9 cellular contexts compared by ENCODE assay signal in the genomic region with DNA sequence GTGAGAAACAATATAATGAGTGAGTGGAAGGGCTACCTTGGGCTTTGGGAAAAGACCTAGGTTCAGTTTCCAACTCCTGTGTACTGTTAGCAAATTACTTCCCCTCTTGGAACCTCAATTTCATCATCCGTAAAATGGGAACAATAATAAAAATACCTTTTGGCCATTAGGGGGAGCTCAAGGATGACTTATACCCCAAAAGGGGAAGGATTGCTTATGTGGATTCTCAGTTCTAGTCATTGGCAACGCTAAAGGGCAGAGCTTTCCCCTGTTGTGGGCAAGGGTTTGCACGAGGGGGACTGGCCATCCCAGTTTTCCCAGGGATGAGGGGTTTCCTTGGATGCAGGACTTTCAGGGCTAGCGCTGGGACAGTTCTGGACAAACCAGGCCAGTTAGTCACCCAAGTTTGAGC. TPM values are rescaled to one million over a fixed set of nuclear protein-coding genes. Genes with fewer than 3 reads are reported as not detected.
DNase-seq lines count a peak whose midpoint lies in the region; ATAC-seq and TF ChIP-seq lines count a peak whose summit lies in the region.
"Had no signal": no experiment of that assay in that cellular context is flagged by ENCODE, and none has a peak within 500 bp of the region (broad histone marks: within the 10 kb centered on the region; RNA-seq: fewer than 3 reads in every experiment).

No MANE protein-coding gene starts in this region.

- H3K36me3 Mint-ChIP-seq in activated T-helper 17 cell treated with anti-CD3 and anti-CD28 coated beads, Interleukin-2, amount 50 U/mL, for 72 hours (ENCODE audit: low read depth): no peaks in the 10 kb centered on the region

- no peaks in the 10 kb centered on the region for H3K27me3 Mint-ChIP-seq in activated T-helper 17 cell treated with anti-CD3 and anti-CD28 coated beads, Interleukin-2, amount 50 U/mL, for 72 hours

- no peaks in the 10 kb centered on the region for H3K9me3 Mint-ChIP-seq in activated T-helper 17 cell treated with anti-CD3 and anti-CD28 coated beads, Interleukin-2, amount 50 U/mL, for 72 hours

- TF ChIP-seq EP300 in transverse colon (IDR thresholded peaks at IDR 0.05; ENCODE audit: low read depth): no peak

- WGBS in iPS DF 6.9 (ENCODE audit: insufficient coverage, insufficient read length): no CpG with 5 or more reads among the region's 4 CpGs
- 17 to 26% methylated on average over 1 to 4 of the region's 4 CpGs for WGBS in transverse colon (ENCODE audit: low coverage in 1 of 2), 2 donors

- in situ Hi-C loops in transverse colon (cut with MboI; ENCODE audit: low pct_ligation_motif_present in 1 of 4, low pct_unique_long_range_greater_than_20kb in 1 of 4, low sequenced_read_pairs in 3 of 4): loop anchor here in 3 of 4 donors (10.0 to 25.0 kb wide), 3 partner anchors 95 to 202 kb away; no protein-coding TSS in a partner anchor

- no peaks in the 10 kb centered on the region for H3K9me3 ChIP-seq in iPS DF 6.9 (ENCODE audit: control insufficient read depth, insufficient read depth, low read length)
- H3K9me3 ChIP-seq in transverse colon: no peaks in the 10 kb centered on the region
- H3K9me3 ChIP-seq: BLaER1 had no signal

- H3K27me3 ChIP-seq in iPS DF 6.9 (ENCODE audit: control insufficient read depth, insufficient read depth, low read length): no peaks in the 10 kb centered on the region
- no peaks in the 10 kb centered on the region for H3K27me3 ChIP-seq in transverse colon
- H3K27me3 ChIP-seq: BLaER1 had no signal

- no peak for TF ChIP-seq POLR2A in transverse colon (IDR thresholded peaks at IDR 0.05)

- H3K36me3 ChIP-seq in iPS DF 6.9 (ENCODE audit: control insufficient read depth, insufficient read depth, low read length): no peaks in the 10 kb centered on the region
- H3K36me3 ChIP-seq in transverse colon: no peaks in the 10 kb centered on the region
- H3K36me3 ChIP-seq: BLaER1 had no signal

- no peak overlapping the region for H3K27ac Mint-ChIP-seq in activated T-helper 17 cell treated with anti-CD3 and anti-CD28 coated beads, Interleukin-2, amount 50 U/mL, for 72 hours

- H3K4me1 ChIP-seq in iPS DF 6.9 (ENCODE audit: control insufficient read depth, insufficient read depth, low read length): no peaks in the 10 kb centered on the region
- H3K4me1 ChIP-seq in transverse colon: peaks cover under 1 to 30% (median 15%) of the 10 kb centered on the region in 4 donors

- no peak overlapping the region for H3K4me3 ChIP-seq in iPS DF 6.9 (ENCODE audit: low read length)
- H3K4me3 ChIP-seq in transverse colon: no peak overlapping the region
- H3K4me3 ChIP-seq: BLaER1 had no signal

- H3K4me1 Mint-ChIP-seq in activated T-helper 17 cell treated with anti-CD3 and anti-CD28 coated beads, Interleukin-2, amount 50 U/mL, for 72 hours: peaks cover 11% of the 10 kb centered on the region

- no peak overlapping the region for H3K27ac ChIP-seq in iPS DF 6.9 (ENCODE audit: low read length)
- no peak overlapping the region for H3K27ac ChIP-seq in transverse colon
- H3K27ac ChIP-seq: BLaER1 had no signal

- intact Hi-C loops in transverse colon (cut with DNase I; ENCODE audit: low total_unique reads): loop anchor here (10.0 kb wide), 1 partner anchor 192 kb away; no protein-coding TSS in a partner anchor

- DNase-seq in DMS79 treated with DMSO at 0.1 percent for 48 hours (lab: John Stamatoyannopoulos, UW) (peak; percentile 16), DMS79 (lab: John Stamatoyannopoulos, UW) (no peak), NCI-H1105 treated with DMSO at 0.1 percent for 48 hours (lab: John Stamatoyannopoulos, UW) (peak; percentile 35), iPS DF 6.9 (ENCODE audit: low read depth, low spot score) (peak; percentile 16), transverse colon (no peak)

- no peak overlapping the region for H3K4me3 Mint-ChIP-seq in activated T-helper 17 cell treated with anti-CD3 and anti-CD28 coated beads, Interleukin-2, amount 50 U/mL, for 72 hours

- peak; percentile 36 for ATAC-seq in GM21360 (IDR thresholded peaks at IDR 0.05; ENCODE audit: unreplicated experiment)
- peak; percentile 27 for ATAC-seq in activated T-helper 17 cell treated with anti-CD3 and anti-CD28 coated beads, Interleukin-2, amount 50 U/mL, for 72 hours (replicated peaks)
- no peak for ATAC-seq in HG02571 (IDR thresholded peaks at IDR 0.05; ENCODE audit: unreplicated experiment)

- TF ChIP-seq CTCF in transverse colon (IDR thresholded peaks at IDR 0.05): peak; percentile 49 to 79 (median 54)

RNA-seq across cellular contexts. Expression of a gene that starts 3.1 kb away (rescaled TPM):
- 10 to 100 TPM; 38.3 to 58.5 TPM for total RNA-seq in activated T-helper 17 cell treated with anti-CD3 and anti-CD28 coated beads, Interleukin-2, amount 50 U/mL, for 72 hours
- 10 to 100 TPM; 22.4 to 46.2 (median 33.9) TPM for total RNA-seq in transverse colon

RNA-seq across cellular contexts. Expression of a gene that starts 3.8 kb away (rescaled TPM):
- total RNA-seq in activated T-helper 17 cell treated with anti-CD3 and anti-CD28 coated beads, Interleukin-2, amount 50 U/mL, for 72 hours: 10 to 100 TPM; 10.0 to 10.6 TPM
- 100 to 1,000 TPM; 203 to 418 (median 251) TPM for total RNA-seq in transverse colon

Comparison
In these comparisons a context has a peak if more than half of its experiments do, and no peak if none do; other contexts are left out.
1. DNase-seq: peak in DMS79 treated with DMSO at 0.1 percent for 48 hours (single experiment), NCI-H1105 treated with DMSO at 0.1 percent for 48 hours (single experiment) and iPS DF 6.9 (single experiment); none in DMS79 (single experiment) and transverse colon (single experiment).
2. RNA of a gene that starts 3.8 kb away (total RNA-seq): 203 to 418 TPM in transverse colon; 10.0 to 10.6 TPM in activated T-helper 17 cell treated with anti-CD3 and anti-CD28 coated beads, Interleukin-2, amount 50 U/mL, for 72 hours; every median in the first group is over 10 times any median in the second.